ENCODE assay signal across 18 cellular contexts in genomic region chr1:87720561-87720960, GRCh38.
DNase-seq lines count a peak whose midpoint lies in the region; ATAC-seq, FAIRE-seq and TF ChIP-seq lines count a peak whose summit lies in the region.
"Had no signal": no experiment of that assay in that cellular context is flagged by ENCODE, and none has a peak within 500 bp of the region (broad histone marks: within the 10 kb centered on the region; RNA-seq: fewer than 3 reads in every experiment).

No MANE protein-coding gene starts in this region.

- no peaks in the 10 kb centered on the region for H4K20me1 ChIP-seq in H1 (replicated peaks in 1 of 2; ENCODE audit: control insufficient read depth in 1 of 2, insufficient read depth in 2 of 2, low read length in 2 of 2)
- H4K20me1 ChIP-seq: BLaER1 treated with 17β-estradiol and CSF1 and Interleukin-3, amounts not matched to agents 10 nM and 100 nM had no signal

- no peak overlapping the region for H3K18ac ChIP-seq in H1 (ENCODE audit: extremely low read depth, low read length)

- H3K4me2 ChIP-seq in H1 (ENCODE audit: insufficient read depth in 1 of 2, low read depth in 2 of 2, low read length in 2 of 2): no peak overlapping the region
- H3K4me2 ChIP-seq: BLaER1 treated with 17β-estradiol and CSF1 and Interleukin-3, amounts not matched to agents 10 nM and 100 nM had no signal

- no peak for FAIRE-seq in H1 (lab: Jason Lieb, UNC)
- no peak for FAIRE-seq in small intestine (lab: Jason Lieb, UNC)
- FAIRE-seq: GM12878, GM19239, HTR-8/SVneo had no signal

- H3K56ac ChIP-seq in H1 (replicated peaks; ENCODE audit: insufficient read length, low read depth, low read length): no peak overlapping the region

- POLR2A ChIA-PET in H1 (lab: Charles Lee; ENCODE audit: partially characterized antibody): no interaction called here

- no peak for TF ChIP-seq EP300 in H1 (IDR thresholded peaks at IDR 0.05; ENCODE audit: borderline replicate concordance in 1 of 2, low read depth in 2 of 2, low read length in 2 of 2)

- DNase-seq in HuH-7 (ENCODE audit: low spot score) (peak; percentile 6), H1 (ENCODE audit: low read depth in 1 of 2, low spot score in 2 of 2) (no peak), left lobe of liver (ENCODE audit: low spot score) (no peak), small intestine (peak; percentile 56), lower leg skin (ENCODE audit: low spot score in 2 of 2) (no peak), HCEC 1CT (no peak), SIG-M5 (lab: John Stamatoyannopoulos, UW) (no peak)
- DNase-seq: CD8-positive, alpha-beta T cell; DMS 273 treated with DMSO at 0.1 percent for 48 hours; DMS53; DND-41; EL had no signal

- H2BK20ac ChIP-seq in H1 (ENCODE audit: low read length): no peak overlapping the region

- H3K4me3 ChIP-seq in H1 (ENCODE audit: extremely low read depth in 1 of 4, insufficient read depth in 2 of 4, low read depth in 3 of 4, low read length in 4 of 4) (no peak overlapping the region), small intestine (ENCODE audit: low read depth in 1 of 2, low read length in 2 of 2) (no peak overlapping the region), lower leg skin (ENCODE audit: low read depth, poor library complexity, severe bottlenecking) (no peak overlapping the region)
- H3K4me3 ChIP-seq: BLaER1 treated with 17β-estradiol and CSF1 and Interleukin-3, amounts not matched to agents 10 nM and 100 nM; GM12878; HAP-1 had no signal

- 83% methylated on average over 2 of the region's 2 CpGs; no CpG with 5 or more reads in 1 of the 2 experiments for WGBS in H1 (ENCODE audit: extremely low coverage in 1 of 2, insufficient coverage in 1 of 2, insufficient read length in 1 of 2, insufficient replicate concordance in 2 of 2, low coverage in 1 of 2, low lambda C conversion rate in 2 of 2, missing lambda C conversion rate in 1 of 2), 2 experiments
- 13 to 58% (median 24%) methylated on average over 2 of the region's 2 CpGs for WGBS in small intestine, 3 donors
- 69 to 75% methylated on average over 2 of the region's 2 CpGs for WGBS in lower leg skin, 2 donors

- H3K27ac ChIP-seq in H1 (ENCODE audit: low read depth, low read length) (no peak overlapping the region), small intestine (ENCODE audit: low read depth in 1 of 2, low read length in 1 of 2) (peak overlapping the region in 1 of 2 donors; percentile 20)
- H3K27ac ChIP-seq: BLaER1 treated with 17β-estradiol and CSF1 and Interleukin-3, amounts not matched to agents 10 nM and 100 nM; HL-60 had no signal

- H3K27me3 ChIP-seq in H1 (replicated peaks in 1 of 4; ENCODE audit: control insufficient read depth in 3 of 4, extremely low read depth in 1 of 4, insufficient read depth in 3 of 4, low read length in 3 of 4) (no peaks in the 10 kb centered on the region), small intestine (ENCODE audit: control insufficient read depth in 2 of 2, insufficient read depth in 2 of 2, low read length in 2 of 2) (no peaks in the 10 kb centered on the region)
- H3K27me3 ChIP-seq: BLaER1 treated with 17β-estradiol and CSF1 and Interleukin-3, amounts not matched to agents 10 nM and 100 nM had no signal

- no peak overlapping the region for H3K14ac ChIP-seq in H1 (ENCODE audit: insufficient read length)

- H3K9me3 ChIP-seq in H1 (ENCODE audit: insufficient read depth in 2 of 2, low read depth in 1 of 2, low read length in 1 of 2): no peaks in the 10 kb centered on the region
- H3K9me3 ChIP-seq in small intestine (ENCODE audit: control insufficient read depth, low read depth): no peaks in the 10 kb centered on the region
- H3K9me3 ChIP-seq: BLaER1 treated with 17β-estradiol and CSF1 and Interleukin-3, amounts not matched to agents 10 nM and 100 nM; HAP-1 had no signal

- peak; percentile 73 for ATAC-seq in left lobe of liver
- ATAC-seq: CD8-positive, alpha-beta T cell; GM12878 had no signal

- H2AFZ ChIP-seq in H1 (ENCODE audit: low read length): peak overlapping the region; percentile 40; the same call in 1 of the 2 replicates

- no peak overlapping the region for H2AK5ac ChIP-seq in H1 (ENCODE audit: low read depth, low read length)

- H4K8ac ChIP-seq in H1 (ENCODE audit: extremely low read depth, insufficient read depth, low read length): no peak overlapping the region

- no peak for TF ChIP-seq CTCF in H1 (IDR thresholded peaks at IDR 0.05; ENCODE audit: control extremely low read depth in 1 of 3, insufficient read depth in 1 of 3, low read depth in 1 of 3, low read length in 3 of 3)
- TF ChIP-seq CTCF in lower leg skin (IDR thresholded peaks at IDR 0.05): no peak

- intact Hi-C loops in lower leg skin (cut with DNase I; ENCODE audit: low total_unique reads): no loop called here

- no peak overlapping the region for H2BK12ac ChIP-seq in H1 (ENCODE audit: low read depth, low read length)

- no peaks in the 10 kb centered on the region for H3K36me3 ChIP-seq in H1 (ENCODE audit: control insufficient read depth in 2 of 4, insufficient read depth in 4 of 4, low read length in 3 of 4)
- no peaks in the 10 kb centered on the region for H3K36me3 ChIP-seq in small intestine (ENCODE audit: control insufficient read depth in 2 of 2, insufficient read depth in 2 of 2, low read length in 2 of 2)
- H3K36me3 ChIP-seq: BLaER1 treated with 17β-estradiol and CSF1 and Interleukin-3, amounts not matched to agents 10 nM and 100 nM; HAP-1 had no signal

- no peak for TF ChIP-seq RAD21 in H1 (IDR thresholded peaks at IDR 0.05 in 1 of 2, conservative IDR thresholded peaks at IDR 0.05 in 1 of 2; ENCODE audit: low read depth in 2 of 2, low read length in 2 of 2)

- TF ChIP-seq POLR2A in H1 (IDR thresholded peaks at IDR 0.05; ENCODE audit: control extremely low read depth in 1 of 2, low read depth in 2 of 2, low read length in 2 of 2) (no peak), lower leg skin (IDR thresholded peaks at IDR 0.05) (no peak)

- H3K4me1 ChIP-seq in H1 (replicated peaks in 1 of 4; ENCODE audit: control insufficient read depth in 3 of 4, insufficient read depth in 4 of 4, low read length in 3 of 4): peaks cover 0 to 6% (median 1%) of the 10 kb centered on the region in 4 experiments; a peak in 3 of 7 replicates
- H3K4me1 ChIP-seq in small intestine (ENCODE audit: control insufficient read depth in 2 of 2, insufficient read depth in 1 of 2, low read depth in 1 of 2, low read length in 1 of 2): peaks cover 3 to 5% of the 10 kb centered on the region in 2 donors

- H2BK15ac ChIP-seq in H1 (ENCODE audit: low read length): no peak overlapping the region

- no peak overlapping the region for H2BK5ac ChIP-seq in H1 (ENCODE audit: low read depth, low read length)

- no peaks in the 10 kb centered on the region for H3K23me2 ChIP-seq in H1 (ENCODE audit: low read depth, low read length)

- H4K5ac ChIP-seq in H1 (ENCODE audit: insufficient read length, low read depth, low read length): no peak overlapping the region

- H3K9ac ChIP-seq in H1 (replicated peaks in 1 of 4; ENCODE audit: extremely low read depth in 1 of 4, low read depth in 3 of 4, low read length in 3 of 4): no peak overlapping the region
- H3K9ac ChIP-seq: BLaER1 treated with 17β-estradiol and CSF1 and Interleukin-3, amounts not matched to agents 10 nM and 100 nM had no signal

- peak overlapping the region; percentile 77 for H4K91ac ChIP-seq in H1 (replicated peaks; ENCODE audit: insufficient read length, low read length)

- no peak overlapping the region for H3K4ac ChIP-seq in H1 (replicated peaks; ENCODE audit: insufficient read length, low read depth, low read length)

- CTCF ChIA-PET in H1 (lab: Charles Lee; ENCODE audit: partially characterized antibody): no interaction called here

- H3K79me2 ChIP-seq in H1 (ENCODE audit: control insufficient read depth in 1 of 2, insufficient read depth in 2 of 2, low read length in 2 of 2): no peaks in the 10 kb centered on the region

- no peaks in the 10 kb centered on the region for H3K79me1 ChIP-seq in H1 (ENCODE audit: low read depth, low read length)

- no peak overlapping the region for H3K23ac ChIP-seq in H1 (ENCODE audit: insufficient read length)

- H2BK120ac ChIP-seq in H1 (replicated peaks; ENCODE audit: low read depth, low read length): no peak overlapping the region

TF ChIP-seq in H1, 55 proteins besides CTCF, POLR2A, EP300 and RAD21:
- TF ChIP-seq E2F6 (IDR thresholded peaks at IDR 0.05) (no peak), JUND (IDR thresholded peaks at IDR 0.05; ENCODE audit: low read length) (no peak), ZNF274 (IDR thresholded peaks at IDR 0.05; ENCODE audit: borderline replicate concordance, extremely low read depth, low read length) (no peak), SIX5 (IDR thresholded peaks at IDR 0.05; ENCODE audit: low read depth, low read length) (no peak), CHD1 (IDR thresholded peaks at IDR 0.05; ENCODE audit: low read depth, low read length) (no peak), TAF7 (optimal IDR thresholded peaks at IDR 0.05; ENCODE audit: borderline replicate concordance, low read depth, low read length) (no peak), CBX8 (IDR thresholded peaks at IDR 0.05; ENCODE audit: borderline replicate concordance, low read depth, low read length) (no peak), TEAD4 (IDR thresholded peaks at IDR 0.05; ENCODE audit: low read depth, low read length) (no peak), SAP30 (IDR thresholded peaks at IDR 0.05; ENCODE audit: insufficient read depth, insufficient replicate concordance, low read length) (no peak), CEBPB (IDR thresholded peaks at IDR 0.05; ENCODE audit: low read depth, low read length) (no peak), CBX5 (IDR thresholded peaks at IDR 0.05; ENCODE audit: low read depth, low read length) (no peak), SP2 (IDR thresholded peaks at IDR 0.05; ENCODE audit: low read length) (no peak), KDM5A (IDR thresholded peaks at IDR 0.05; ENCODE audit: low read length) (no peak)

Comparison
In these comparisons a context has a peak if more than half of its experiments do, and no peak if none do; other contexts are left out.
1. DNase-seq: peak in HuH-7 (single experiment) and small intestine (single experiment); none in H1 (0 of 2), left lobe of liver (single experiment), lower leg skin (0 of 2), HCEC 1CT (single experiment) and SIG-M5 (single experiment).